9 cellular contexts compared by ENCODE assay signal in the genomic region with DNA sequence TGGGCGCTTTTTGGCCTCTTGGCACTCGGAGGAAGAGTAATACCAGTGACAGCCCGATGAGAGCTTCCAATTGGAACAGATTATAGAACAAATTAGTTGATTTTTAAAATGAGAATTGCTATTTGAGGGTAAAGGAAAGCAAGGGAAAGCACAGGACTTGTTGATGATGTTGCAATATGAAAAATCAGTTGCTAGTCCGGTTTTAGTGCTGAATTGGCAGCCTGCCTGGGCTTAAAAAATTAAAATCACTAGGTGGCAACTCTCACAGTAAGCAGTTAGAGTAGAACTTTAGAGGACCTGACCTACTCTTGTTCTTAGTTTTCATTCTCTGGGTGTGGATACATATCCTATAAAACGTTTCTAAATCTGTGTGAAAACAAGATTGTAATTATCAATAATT. TPM values are rescaled to one million over a fixed set of nuclear protein-coding genes. Genes with fewer than 3 reads are reported as not detected.
DNase-seq lines count a peak whose midpoint lies in the region; ATAC-seq and TF ChIP-seq lines count a peak whose summit lies in the region.
"Had no signal": no experiment of that assay in that cellular context is flagged by ENCODE, and none has a peak within 500 bp of the region (broad histone marks: within the 10 kb centered on the region; RNA-seq: fewer than 3 reads in every experiment).

No MANE protein-coding gene starts in this region.

- peak overlapping the region; percentile 76 for H3K4me3 ChIP-seq in PC-3 (ENCODE audit: low read length)
- no peak overlapping the region for H3K4me3 ChIP-seq in ovary

- H3K36me3 ChIP-seq in PC-3 (ENCODE audit: low read depth, low read length): peaks cover 11% of the 10 kb centered on the region
- no peaks in the 10 kb centered on the region for H3K36me3 ChIP-seq in ovary

- peaks cover 44% of the 10 kb centered on the region for H3K36me3 Mint-ChIP-seq in Calu3 (ENCODE audit: insufficient read depth, unreplicated experiment)

- H3K79me2 ChIP-seq in PC-3 (ENCODE audit: low read length): peaks cover 54% of the 10 kb centered on the region

- no peaks in the 10 kb centered on the region for H3K9me3 Mint-ChIP-seq in Calu3 (ENCODE audit: low read depth, unreplicated experiment)

- intact Hi-C loops in Calu3 (cut with micrococcal nuclease; ENCODE audit: unreplicated experiment) (loop anchor here (5.0 kb wide), 3 partner anchors 47 to 78 kb away; no protein-coding TSS in a partner anchor), PC-3 (cut with micrococcal nuclease) (loop anchor here (5.0 to 10.0 kb wide), 3 partner anchors 50 to 92 kb away; a partner anchor contains a TSS), ovary (cut with DNase I) (loop anchor here in 2 of 4 donors (5.0 to 10.0 kb wide), 3 partner anchors 52 to 1820 kb away; a partner anchor contains a TSS)

- no TSS peak for BruUV-seq in Calu3 (replicated peaks; lab: Mats Ljungman, UMichigan)
- no TSS peak for BruUV-seq in PC-3 (replicated peaks; lab: Mats Ljungman, UMichigan)

- H3F3A ChIP-seq in PC-3 (ENCODE audit: low read length, unreplicated experiment): peaks cover 5% of the 10 kb centered on the region

- ATAC-seq in PC-3: no peak
- no peak for ATAC-seq in activated CD4-positive, CD25-positive, alpha-beta regulatory T cell treated with anti-CD3 and anti-CD28 coated beads, Interleukin-2, amount 50 U/mL, for 24 hours

- H3K27me3 ChIP-seq in PC-3 (ENCODE audit: low read length): no peaks in the 10 kb centered on the region
- H3K27me3 ChIP-seq in ovary: no peaks in the 10 kb centered on the region

- peak overlapping the region; percentile 63 for H3K27ac Mint-ChIP-seq in Calu3 (ENCODE audit: unreplicated experiment)

- TF ChIP-seq POLR2A in erythroblast (IDR thresholded peaks at IDR 0.05; ENCODE audit: low read length): no peak
- TF ChIP-seq POLR2A in ovary (IDR thresholded peaks at IDR 0.05): no peak

- peak; percentile 56 for DNase-seq in Calu3
- peak; percentile 38 for DNase-seq in PC-3
- DNase-seq in erythroblast (lab: John Stamatoyannopoulos, UW): peak; percentile 20 to 54
- peak in 4 of 5 donors; percentile 26 to 66 (median 48) for DNase-seq in ovary
- no peak for DNase-seq in ecto neural progenitor cell (ENCODE audit: low spot score)
- DNase-seq in epidermal melanocyte (ENCODE audit: insufficient read length, low spot score): no peak
- DNase-seq in SKM-1 (lab: John Stamatoyannopoulos, UW; ENCODE audit: unreplicated experiment): no peak
- DNase-seq: NCI-H2081 treated with DMSO at 0.1 percent for 48 hours had no signal

- TF ChIP-seq CTCF in Calu3 (IDR thresholded peaks at IDR 0.05; ENCODE audit: unreplicated experiment) (no peak), PC-3 (conservative IDR thresholded peaks at IDR 0.05; ENCODE audit: low read depth, low read length) (no peak), ovary (IDR thresholded peaks at IDR 0.05) (no peak)

- peak overlapping the region; percentile 77 for H3K27ac ChIP-seq in PC-3 (ENCODE audit: low read length)
- H3K27ac ChIP-seq in ovary: peak overlapping the region in 1 of 2 donors; percentile 96

- H3K4me2 ChIP-seq in PC-3 (ENCODE audit: low read length): peak overlapping the region; percentile 86

- H3K4me3 Mint-ChIP-seq in Calu3 (ENCODE audit: low read depth, unreplicated experiment): peak overlapping the region; percentile 88

- H4K20me1 ChIP-seq in PC-3 (ENCODE audit: low read length): peaks cover 9% of the 10 kb centered on the region; the same call in 1 of the 2 replicates

- peaks cover 31% of the 10 kb centered on the region for H3K4me1 Mint-ChIP-seq in Calu3 (ENCODE audit: low read depth, unreplicated experiment)

- CTCF ChIA-PET in Calu3 (lab: Charles Lee): interaction anchor here (1.4 kb wide), 1 partner anchor 80 kb away, joined by 3 read pairs; no protein-coding TSS in a partner anchor
- CTCF ChIA-PET in PC-3 (lab: Charles Lee): no interaction called here

- H3K9ac ChIP-seq in PC-3 (ENCODE audit: low read length): peak overlapping the region; percentile 79; the same call in 1 of the 2 replicates

- H2AFZ ChIP-seq in PC-3 (ENCODE audit: low read length): no peak overlapping the region

- 49 to 70% (median 61%) methylated on average over 5 of the region's 5 CpGs for WGBS in ovary, 3 donors

- no peaks in the 10 kb centered on the region for H3K27me3 Mint-ChIP-seq in Calu3 (ENCODE audit: unreplicated experiment)

- H3K9me3 ChIP-seq in PC-3 (ENCODE audit: low read length) (no peaks in the 10 kb centered on the region), ovary (no peaks in the 10 kb centered on the region)

- H3K4me1 ChIP-seq in PC-3 (ENCODE audit: insufficient read depth, low read length): peaks cover 35% of the 10 kb centered on the region
- peaks cover 5% of the 10 kb centered on the region for H3K4me1 ChIP-seq in ovary (ENCODE audit: insufficient read depth)

- POLR2A ChIA-PET in PC-3 (lab: Charles Lee; ENCODE audit: unreplicated experiment): no interaction called here

- no peak for TF ChIP-seq EP300 in ovary (IDR thresholded peaks at IDR 0.05)

- H3K9me2 ChIP-seq in PC-3 (replicated peaks; ENCODE audit: low read length): no peaks in the 10 kb centered on the region

RNA-seq across cellular contexts. Expression of a gene that starts 2.1 kb away (rescaled TPM):
- total RNA-seq in Calu3 (2022) (not detected in 2 replicates), PC-3 (2014; rRNA removed) (not detected in 2 replicates), ovary (not detected)
- not detected for polyA plus RNA-seq in ovary

RNA-seq across cellular contexts. Expression of a gene that starts 50.6 kb away (rescaled TPM):
- 31.2 and 38.3 TPM in 2 replicates for total RNA-seq in Calu3 (2022)
- total RNA-seq in PC-3 (2014; rRNA removed): 3.6 and 6.3 TPM in 2 replicates
- total RNA-seq in ovary: 10 to 100 TPM; 23.0 to 47.0 (median 29.8) TPM
- 10 to 100 TPM in 1 of 2 donors, 1 to 10 TPM in 1; 4.3 to 14.7 TPM for polyA plus RNA-seq in ovary

RNA-seq across cellular contexts. Expression of a gene that starts 50.7 kb away (rescaled TPM):
- total RNA-seq in Calu3 (2022): 70.7 and 77.7 TPM in 2 replicates
- total RNA-seq in PC-3 (2014; rRNA removed): 26.7 and 41.8 TPM in 2 replicates
- 10 to 100 TPM; 38.2 to 50.6 (median 46.7) TPM for total RNA-seq in ovary
- polyA plus RNA-seq in ovary: 10 to 100 TPM; 55.6 to 80.3 TPM

Comparison
In these comparisons a context has a peak if more than half of its experiments do, and no peak if none do; other contexts are left out.
1. DNase-seq: peak in Calu3 (single experiment), PC-3 (single experiment), erythroblast (2 of 2) and ovary (4 of 5); none in ecto neural progenitor cell (single experiment), epidermal melanocyte (single experiment) and SKM-1 (single experiment).